In genomic region chr4:146439999-146440398, GRCh38 we compare ENCODE assay signal across 19 cellular contexts.
"Had no signal": no experiment of that assay in that cellular context is flagged by ENCODE, and none has a peak within 500 bp of the region (broad histone marks: within the 10 kb centered on the region; RNA-seq: fewer than 3 reads in every experiment).

No MANE protein-coding gene starts in this region.

- ATAC-seq: activated CD8-positive, alpha-beta memory T cell treated with anti-CD3 and anti-CD28 coated beads, Interleukin-2, amount 10 ng/mL, durations not matched to agents 7 days and 5 days; activated T-helper 17 cell treated with anti-CD3 and anti-CD28 coated beads, Interleukin-2, amount 50 U/mL, for 72 hours; body of pancreas; effector memory CD8-positive, alpha-beta T cell; gastrocnemius medialis; heart right ventricle; left ventricle myocardium superior; right cardiac atrium; stimulated activated naive CD8-positive, alpha-beta T cell treated with anti-CD3 and anti-CD28 coated beads, Interleukin-15, amount 100 ng/mL, for 72 hours had no signal

- H3K27ac ChIP-seq: body of pancreas, epithelial cell of prostate, gastrocnemius medialis, heart right ventricle, prostate gland, skin epidermis had no signal

- H3K4me1 ChIP-seq: body of pancreas, prostate gland had no signal

- H3K4me3 ChIP-seq: body of pancreas, gastrocnemius medialis, heart right ventricle, prostate gland, skin epidermis had no signal

- DNase-seq: activated B cell treated with CpG ODN at 0.5 μM for 24 hours; activated CD4-positive, alpha-beta memory T cell treated with anti-CD3 and anti-CD28 coated beads, Interleukin-2, amount 10 ng/mL, durations not matched to agents 7 days and 5 days; activated CD4-positive, alpha-beta T cell treated with anti-CD3 and anti-CD28 coated beads for 48 hours; activated CD8-positive, alpha-beta memory T cell treated with anti-CD3 and anti-CD28 coated beads, Interleukin-2, amount 10 ng/mL, durations not matched to agents 7 days and 5 days; activated naive CD4-positive, alpha-beta T cell; activated naive CD8-positive, alpha-beta T cell treated with anti-CD3 and anti-CD28 coated beads, Interleukin-2, amount 10 ng/mL, durations not matched to agents 7 days and 5 days; activated T-cell treated with anti-CD3 and anti-CD28 coated beads, Interleukin-2, amount 50 U/mL, for 1 hour; body of pancreas; effector memory CD8-positive, alpha-beta T cell; gastrocnemius medialis; heart right ventricle; kidney glomerular epithelial cell; left ventricle myocardium superior; right cardiac atrium; stimulated activated naive CD8-positive, alpha-beta T cell treated with anti-CD3 and anti-CD28 coated beads, Interleukin-15, amount 100 ng/mL, for 72 hours had no signal

- H3K36me3 ChIP-seq: gastrocnemius medialis, heart right ventricle, prostate gland had no signal

- H3K27me3 ChIP-seq: body of pancreas, gastrocnemius medialis, heart right ventricle had no signal

- H3K9me3 ChIP-seq: body of pancreas, gastrocnemius medialis, heart right ventricle, prostate gland had no signal
